Comparison of ENCODE assay signal across 13 cellular contexts in the genomic region with DNA sequence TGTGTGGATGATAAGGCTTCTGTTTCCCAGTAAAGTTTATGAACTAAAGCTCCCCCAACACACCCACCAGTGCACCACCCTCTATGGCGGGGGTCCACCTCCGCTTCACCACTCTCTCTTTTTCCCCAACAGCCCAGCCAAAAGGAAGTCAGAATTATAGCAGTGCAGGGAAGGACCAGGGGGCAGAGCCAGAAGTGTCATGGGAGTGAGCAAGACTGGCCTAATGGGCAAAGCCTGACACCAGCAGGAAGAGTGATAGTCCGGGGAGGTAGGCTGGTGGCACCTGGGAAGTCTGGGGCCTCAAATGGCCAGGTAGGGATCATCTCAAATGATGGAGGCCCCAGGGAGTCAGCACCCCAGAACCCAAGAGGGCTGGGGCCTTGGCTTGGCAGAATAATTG.
DNase-seq lines count a peak whose midpoint lies in the region; ATAC-seq, FAIRE-seq and TF ChIP-seq lines count a peak whose summit lies in the region.
"Had no signal": no experiment of that assay in that cellular context is flagged by ENCODE, and none has a peak within 500 bp of the region (broad histone marks: within the 10 kb centered on the region; RNA-seq: fewer than 3 reads in every experiment).

No MANE protein-coding gene starts in this region.

- no peaks in the 10 kb centered on the region for H4K20me1 ChIP-seq in osteoblast (ENCODE audit: insufficient read depth, low read length)

- H3K27ac Mint-ChIP-seq in activated CD4-positive, alpha-beta T cell treated with anti-CD3 and anti-CD28 coated beads, Interleukin-2, amount 10 ng/mL, durations not matched to agents 24 days and 14 days, result peak overlapping the region; percentile 57
- H3K27ac Mint-ChIP-seq in HFFc6, result peak overlapping the region; percentile 14; the same call in 1 of the 2 replicates

- no peak for FAIRE-seq in small intestine (lab: Jason Lieb, UNC)
- FAIRE-seq: A549, GM12892 had no signal

- H3K4me1 ChIP-seq in osteoblast (ENCODE audit: insufficient read depth, low read length), result peaks cover 5% of the 10 kb centered on the region
- H3K4me1 ChIP-seq in small intestine (ENCODE audit: control insufficient read depth in 2 of 2, insufficient read depth in 1 of 2, low read depth in 1 of 2, low read length in 1 of 2), result peaks cover 0 to 2% of the 10 kb centered on the region in 2 donors
- peaks cover 16% of the 10 kb centered on the region for H3K4me1 ChIP-seq in upper lobe of right lung
- H3K4me1 ChIP-seq: colonic mucosa had no signal

- no peaks in the 10 kb centered on the region for H3K36me3 ChIP-seq in osteoblast (ENCODE audit: insufficient read depth, low read length)
- H3K36me3 ChIP-seq in small intestine (ENCODE audit: control insufficient read depth in 2 of 2, insufficient read depth in 2 of 2, low read length in 2 of 2), result no peaks in the 10 kb centered on the region
- no peaks in the 10 kb centered on the region for H3K36me3 ChIP-seq in upper lobe of right lung
- H3K36me3 ChIP-seq: colonic mucosa had no signal

- TF ChIP-seq CTCF in HFFc6 (IDR thresholded peaks at IDR 0.05) (no peak), osteoblast (IDR thresholded peaks at IDR 0.05; ENCODE audit: extremely low read depth, low read depth, low read length) (no peak), upper lobe of right lung (IDR thresholded peaks at IDR 0.05) (no peak)

- intact Hi-C loops in activated CD4-positive, alpha-beta T cell treated with anti-CD3 and anti-CD28 coated beads, Interleukin-2, amount 10 ng/mL, durations not matched to agents 24 days and 14 days (cut with micrococcal nuclease), result loop anchor here (2.0 to 5.0 kb wide), 2 partner anchors 69 to 170 kb away; no protein-coding TSS in a partner anchor
- intact Hi-C loops in upper lobe of right lung (cut with DNase I), result no loop called here

- no peak for ATAC-seq in upper lobe of right lung
- ATAC-seq: A549 had no signal

- peaks cover 5% of the 10 kb centered on the region for H3K27me3 Mint-ChIP-seq in activated CD4-positive, alpha-beta T cell treated with anti-CD3 and anti-CD28 coated beads, Interleukin-2, amount 10 ng/mL, durations not matched to agents 24 days and 14 days
- H3K27me3 Mint-ChIP-seq in HFFc6 (ENCODE audit: insufficient read depth), result peaks cover 1% of the 10 kb centered on the region; the same call in 1 of the 2 replicates

- no peak overlapping the region for H3K4me2 ChIP-seq in osteoblast (ENCODE audit: insufficient read depth, low read length)
- H3K4me2 ChIP-seq: A549 had no signal

- WGBS in small intestine, 3 donors, result 91 to 98% (median 92%) methylated on average over 3 of the region's 3 CpGs

- no peak overlapping the region for H2AFZ ChIP-seq in osteoblast (ENCODE audit: low read length)

- peaks cover 7% of the 10 kb centered on the region for H3K36me3 Mint-ChIP-seq in activated CD4-positive, alpha-beta T cell treated with anti-CD3 and anti-CD28 coated beads, Interleukin-2, amount 10 ng/mL, durations not matched to agents 24 days and 14 days (ENCODE audit: low read depth)
- peaks cover 11% of the 10 kb centered on the region for H3K36me3 Mint-ChIP-seq in HFFc6 (ENCODE audit: low read depth)
- H3K36me3 Mint-ChIP-seq: immature natural killer cell had no signal

- H3K27me3 ChIP-seq in osteoblast (ENCODE audit: insufficient read depth, low read length), result no peaks in the 10 kb centered on the region
- no peaks in the 10 kb centered on the region for H3K27me3 ChIP-seq in small intestine (ENCODE audit: control insufficient read depth in 2 of 2, insufficient read depth in 2 of 2, low read length in 2 of 2)
- no peaks in the 10 kb centered on the region for H3K27me3 ChIP-seq in upper lobe of right lung
- H3K27me3 ChIP-seq: colonic mucosa had no signal

- H3K4me1 Mint-ChIP-seq in activated CD4-positive, alpha-beta T cell treated with anti-CD3 and anti-CD28 coated beads, Interleukin-2, amount 10 ng/mL, durations not matched to agents 24 days and 14 days, result peaks cover 22% of the 10 kb centered on the region
- peaks cover 22% of the 10 kb centered on the region for H3K4me1 Mint-ChIP-seq in HFFc6 (ENCODE audit: low read depth)

- no peak for DNase-seq in activated CD4-positive, alpha-beta T cell treated with anti-CD3 and anti-CD28 coated beads, Interleukin-2, amount 10 ng/mL, durations not matched to agents 24 days and 14 days
- DNase-seq in activated CD4-positive, alpha-beta T cell treated with anti-CD3 and anti-CD28 coated beads, Interleukin-2, amount 50 U/mL, for 48 hours, result no peak
- DNase-seq in HFFc6 (no peak), caudate nucleus (lab: John Stamatoyannopoulos, UW) (no peak), osteoblast (ENCODE audit: insufficient read length, low spot score, missing footprints) (peak; percentile 25), small intestine (no peak), Ammon's horn (ENCODE audit: low spot score) (no peak), upper lobe of right lung (no peak)
- DNase-seq: colonic mucosa, SW 1271 had no signal

- peak overlapping the region; percentile 10 for H3K4me3 Mint-ChIP-seq in activated CD4-positive, alpha-beta T cell treated with anti-CD3 and anti-CD28 coated beads, Interleukin-2, amount 10 ng/mL, durations not matched to agents 24 days and 14 days
- H3K4me3 Mint-ChIP-seq in HFFc6, result no peak overlapping the region

- H3K4me3 ChIP-seq in osteoblast (ENCODE audit: insufficient read depth, low read length) (no peak overlapping the region), small intestine (ENCODE audit: low read depth in 1 of 2, low read length in 2 of 2) (no peak overlapping the region), upper lobe of right lung (no peak overlapping the region)
- H3K4me3 ChIP-seq: A549, colonic mucosa had no signal

- H3K79me2 ChIP-seq in osteoblast (ENCODE audit: insufficient read depth, low read length), result no peaks in the 10 kb centered on the region

- peaks cover 5% of the 10 kb centered on the region for H3K9me3 Mint-ChIP-seq in activated CD4-positive, alpha-beta T cell treated with anti-CD3 and anti-CD28 coated beads, Interleukin-2, amount 10 ng/mL, durations not matched to agents 24 days and 14 days
- H3K9me3 Mint-ChIP-seq in HFFc6, result peaks cover 6% of the 10 kb centered on the region
- H3K9me3 Mint-ChIP-seq: immature natural killer cell had no signal

- peak overlapping the region; percentile 77 for H3K27ac ChIP-seq in caudate nucleus (ENCODE audit: low read depth, low read length)
- H3K27ac ChIP-seq in osteoblast (ENCODE audit: low read depth, low read length), result no peak overlapping the region
- no peak overlapping the region for H3K27ac ChIP-seq in small intestine (ENCODE audit: low read depth in 1 of 2, low read length in 1 of 2)
- H3K27ac ChIP-seq in upper lobe of right lung, result no peak overlapping the region
- H3K27ac ChIP-seq: colonic mucosa had no signal

- peaks cover 3% of the 10 kb centered on the region for H3K9me3 ChIP-seq in osteoblast (ENCODE audit: low read depth, low read length)
- no peaks in the 10 kb centered on the region for H3K9me3 ChIP-seq in small intestine (ENCODE audit: control insufficient read depth, low read depth)
- H3K9me3 ChIP-seq in upper lobe of right lung, result no peaks in the 10 kb centered on the region
- H3K9me3 ChIP-seq: colonic mucosa had no signal
